In the genomic region with DNA sequence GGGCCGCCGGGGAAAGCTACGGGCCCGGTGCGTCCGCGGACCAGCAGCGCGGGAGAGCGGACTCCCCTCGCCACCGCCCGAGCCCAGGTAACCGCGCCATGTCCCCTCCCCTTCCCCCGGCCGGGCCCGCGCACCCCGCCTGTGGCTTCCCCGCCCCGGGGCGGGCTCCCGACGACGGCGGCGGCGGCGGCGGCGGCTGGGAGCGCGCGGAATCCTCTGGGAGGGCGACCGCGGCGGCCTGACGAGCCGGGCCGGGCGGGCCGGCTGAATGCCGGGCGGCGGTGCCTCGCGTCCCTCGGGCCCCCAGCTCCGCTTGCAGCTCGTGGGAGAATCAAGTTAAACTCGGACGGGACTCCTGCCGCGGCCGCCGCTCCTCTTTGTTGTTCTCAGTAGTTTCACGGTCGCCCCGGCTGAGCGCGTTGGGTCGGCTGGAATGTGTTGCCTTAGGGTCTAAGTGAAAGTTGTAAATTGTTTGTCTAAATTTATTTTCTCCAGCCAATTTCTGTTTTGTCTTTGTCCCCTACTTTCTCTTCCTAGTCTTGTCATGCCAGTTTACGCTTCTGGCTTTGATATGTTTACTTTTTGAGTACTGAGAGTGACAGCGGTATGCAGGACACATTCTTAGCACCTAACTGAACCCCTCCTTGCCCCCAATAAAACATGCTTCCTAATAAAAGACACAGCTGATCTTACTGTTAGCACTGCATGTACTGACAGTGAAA, we compare ENCODE assay signal across 8 cellular contexts. TPM values are rescaled to one million over a fixed set of nuclear protein-coding genes. Genes with fewer than 3 reads are reported as not detected.
A peak's percentile ranks its signal among the peaks of the same experiment; 100 is the strongest.
DNase-seq lines count a peak whose midpoint lies in the region; ATAC-seq and TF ChIP-seq lines count a peak whose summit lies in the region.

No MANE protein-coding gene starts in this region.

- H3K79me1 ChIP-seq in trophoblast cell (ENCODE audit: low read length) = peaks cover 12% of the 10 kb centered on the region

- no peak for TF ChIP-seq EP300 in tibial nerve (IDR thresholded peaks at IDR 0.05)

- H2AFZ ChIP-seq in trophoblast cell (ENCODE audit: insufficient read depth, low read length, poor library complexity) = peak overlapping the region; percentile 97

- H3K27me3 ChIP-seq in Caco-2 (replicated peaks; ENCODE audit: control insufficient read depth, insufficient read depth, low read length) (no peaks in the 10 kb centered on the region), RWPE2 (ENCODE audit: insufficient read depth, poor library complexity, severe bottlenecking) (no peaks in the 10 kb centered on the region), trophoblast cell (ENCODE audit: insufficient read depth, low read length) (no peaks in the 10 kb centered on the region), tibial nerve (no peaks in the 10 kb centered on the region)

- H3K9me3 Mint-ChIP-seq in Caco-2 (ENCODE audit: unreplicated experiment) = no peaks in the 10 kb centered on the region
- no peaks in the 10 kb centered on the region for H3K9me3 Mint-ChIP-seq in activated naive CD8-positive, alpha-beta T cell treated with anti-CD3 and anti-CD28 coated beads for 36 hours

- no peak for TF ChIP-seq POLR2A in tibial nerve (IDR thresholded peaks at IDR 0.05)

- peak overlapping the region; percentile 96 for H3K14ac ChIP-seq in trophoblast cell (ENCODE audit: low read length)

- peak overlapping the region; percentile 91 for H2BK5ac ChIP-seq in trophoblast cell (ENCODE audit: low read depth, low read length, poor library complexity)

- POLR2A ChIA-PET in Caco-2 (lab: Charles Lee) = interaction anchor here (0.8 to 1.7 kb wide), 4 partner anchors 8 to 152 kb away, joined by 3 to 6 read pairs (median 4); partner anchors contain the start of gene ME2

- H3K36me3 ChIP-seq in Caco-2 (ENCODE audit: control insufficient read depth, insufficient read depth, low read length) (no peaks in the 10 kb centered on the region), RWPE2 (ENCODE audit: low read depth) (peaks cover 24% of the 10 kb centered on the region), trophoblast cell (ENCODE audit: control insufficient read depth in 1 of 2, insufficient read depth in 2 of 2, low read length in 2 of 2) (peaks cover 5 to 6% of the 10 kb centered on the region in 2 experiments), tibial nerve (peaks cover 0 to 17% (median 0%) of the 10 kb centered on the region in 3 donors)

- no peak overlapping the region for H2BK12ac ChIP-seq in trophoblast cell (ENCODE audit: low read length)

- peaks cover 20% of the 10 kb centered on the region for H3K79me2 ChIP-seq in trophoblast cell (ENCODE audit: control insufficient read depth, insufficient read depth, low read length, poor library complexity)

- H3K27ac ChIP-seq in RWPE2 (ENCODE audit: poor library complexity, severe bottlenecking) (peak overlapping the region; percentile 70), trophoblast cell (ENCODE audit: low read depth, low read length) (peak overlapping the region; percentile 94), tibial nerve (peak overlapping the region; percentile 95 to 99 (median 97))

- peak overlapping the region; percentile 86 for H3K27ac Mint-ChIP-seq in Caco-2 (ENCODE audit: unreplicated experiment)
- peak overlapping the region; percentile 93 for H3K27ac Mint-ChIP-seq in activated naive CD8-positive, alpha-beta T cell treated with anti-CD3 and anti-CD28 coated beads for 36 hours

- H3K9ac ChIP-seq in trophoblast cell (ENCODE audit: low read length) = peak overlapping the region; percentile 95

- TF ChIP-seq CTCF in Caco-2 (IDR thresholded peaks at IDR 0.05; ENCODE audit: insufficient read depth in 1 of 2, low read depth in 1 of 2, low read length in 1 of 2, severe bottlenecking in 1 of 2, unreplicated experiment in 1 of 2) (no peak), RWPE2 (IDR thresholded peaks at IDR 0.05; ENCODE audit: poor library complexity, severe bottlenecking) (no peak), tibial nerve (IDR thresholded peaks at IDR 0.05) (no peak)

- CTCF ChIA-PET in Caco-2 (lab: Charles Lee) = interaction anchor here (0.7 kb wide), 1 partner anchor 12 kb away, joined by 4 read pairs; no protein-coding TSS in a partner anchor

- intact Hi-C loops in Caco-2 (cut with micrococcal nuclease; ENCODE audit: unreplicated experiment) = no loop called here
- intact Hi-C loops in cardiac septum (cut with DNase I) = loop anchor here (1.0 to 2.0 kb wide), 3 partner anchors 62 to 166 kb away; partner anchors contain the start of genes ELAC1, ME2 and MEX3C

- peak overlapping the region; percentile 94 for H4K91ac ChIP-seq in trophoblast cell (ENCODE audit: low read depth, low read length)

- peak overlapping the region; percentile 94 for H3K4me3 Mint-ChIP-seq in Caco-2 (ENCODE audit: unreplicated experiment)
- peak overlapping the region; percentile 98 for H3K4me3 Mint-ChIP-seq in activated naive CD8-positive, alpha-beta T cell treated with anti-CD3 and anti-CD28 coated beads for 36 hours

- ATAC-seq in GM19468 (IDR thresholded peaks at IDR 0.05; ENCODE audit: extremely low read depth, unreplicated experiment) (peak; percentile 7), RWPE2 (ENCODE audit: low read depth) (peak; percentile 70)

- no peak overlapping the region for H3K23ac ChIP-seq in trophoblast cell (ENCODE audit: low read length)

- no peaks in the 10 kb centered on the region for H3K9me3 ChIP-seq in Caco-2
- H3K9me3 ChIP-seq in RWPE2 (ENCODE audit: severe bottlenecking) = no peaks in the 10 kb centered on the region
- H3K9me3 ChIP-seq in trophoblast cell (ENCODE audit: insufficient read depth, low read depth, low read length) = no peaks in the 10 kb centered on the region
- no peaks in the 10 kb centered on the region for H3K9me3 ChIP-seq in tibial nerve

- H3K36me3 Mint-ChIP-seq in Caco-2 (ENCODE audit: insufficient read depth, unreplicated experiment) = peaks cover 31% of the 10 kb centered on the region
- peaks cover 28% of the 10 kb centered on the region for H3K36me3 Mint-ChIP-seq in activated naive CD8-positive, alpha-beta T cell treated with anti-CD3 and anti-CD28 coated beads for 36 hours

- H3K27me3 Mint-ChIP-seq in Caco-2 (ENCODE audit: insufficient read depth, unreplicated experiment) = no peaks in the 10 kb centered on the region
- no peaks in the 10 kb centered on the region for H3K27me3 Mint-ChIP-seq in activated naive CD8-positive, alpha-beta T cell treated with anti-CD3 and anti-CD28 coated beads for 36 hours

- BruUV-seq in Caco-2 (replicated peaks; lab: Mats Ljungman, UMichigan) = no TSS peak

- peak overlapping the region; percentile 97 for H3K18ac ChIP-seq in trophoblast cell (ENCODE audit: low read length)

- H3K4me3 ChIP-seq in Caco-2 (ENCODE audit: low read depth, low read length) = peak overlapping the region; percentile 70
- H3K4me3 ChIP-seq in RWPE2 (ENCODE audit: severe bottlenecking) = peak overlapping the region; percentile 96
- peak overlapping the region; percentile 91 for H3K4me3 ChIP-seq in trophoblast cell (ENCODE audit: low read depth, low read length)
- H3K4me3 ChIP-seq in tibial nerve = peak overlapping the region; percentile 71 to 86 (median 78)

- H3K4me1 ChIP-seq in Caco-2 (no peaks in the 10 kb centered on the region), RWPE2 (ENCODE audit: insufficient read depth, poor library complexity, severe bottlenecking) (peaks cover 5% of the 10 kb centered on the region), trophoblast cell (ENCODE audit: control insufficient read depth in 1 of 2, insufficient read depth in 2 of 2, low read length in 2 of 2) (peaks cover 10 to 13% of the 10 kb centered on the region in 2 experiments), tibial nerve (peaks cover 0 to 80% (median 22%) of the 10 kb centered on the region in 4 donors)

- H3K4ac ChIP-seq in trophoblast cell (ENCODE audit: low read depth, low read length) = peak overlapping the region; percentile 93

- no CpG with 5 or more reads among the region's 66 CpGs for WGBS in trophoblast cell (ENCODE audit: extremely low coverage, insufficient coverage, insufficient read length)
- 1 to 2% methylated on average over 17 to 51 of the region's 66 CpGs for WGBS in tibial nerve, 2 donors

- DNase-seq in Caco-2 (peak; percentile 50 to 65), HPDE6-E6E7 (ENCODE audit: extremely low spot score) (peak; percentile 50), RWPE2 (ENCODE audit: low spot score) (peak; percentile 51), cardiac septum (ENCODE audit: low spot score) (peak; percentile 91), trophoblast cell (peak; percentile 48 to 73), tibial nerve (ENCODE audit: low spot score in 2 of 2) (peak; percentile 39 to 43)
- DNase-seq in activated naive CD8-positive, alpha-beta T cell treated with anti-CD3 and anti-CD28 coated beads for 36 hours = peak; percentile 66

- H2AK5ac ChIP-seq in trophoblast cell (ENCODE audit: low read length) = no peak overlapping the region

- H2BK120ac ChIP-seq in trophoblast cell (ENCODE audit: insufficient read depth, low read length, poor library complexity) = peak overlapping the region; percentile 85

- H3K4me2 ChIP-seq in trophoblast cell (ENCODE audit: low read length) = peak overlapping the region; percentile 78

- peak overlapping the region; percentile 97 for H4K8ac ChIP-seq in trophoblast cell (ENCODE audit: low read depth, low read length)

- peaks cover 7% of the 10 kb centered on the region for H3K4me1 Mint-ChIP-seq in Caco-2 (ENCODE audit: low read depth, unreplicated experiment)
- H3K4me1 Mint-ChIP-seq in activated naive CD8-positive, alpha-beta T cell treated with anti-CD3 and anti-CD28 coated beads for 36 hours = peaks cover 50% of the 10 kb centered on the region

- peak overlapping the region; percentile 50 for H4K12ac ChIP-seq in trophoblast cell (ENCODE audit: low read depth, low read length)

RNA-seq across cellular contexts. Expression of gene SMAD4, which starts 0.7 kb away (rescaled TPM):
- total RNA-seq in Caco-2 (2022) = 48.5 and 48.8 TPM in 2 replicates
- total RNA-seq in activated naive CD8-positive, alpha-beta T cell treated with anti-CD3 and anti-CD28 coated beads for 36 hours = 10 to 100 TPM; 57.2 to 59.5 TPM
- 88.7 TPM for total RNA-seq in cardiac septum
- 50.4 and 51.9 TPM in 2 replicates for polyA plus RNA-seq in trophoblast cell (2013)
- total RNA-seq in tibial nerve = 100 to 1,000 TPM; 100 to 182 (median 148) TPM

Comparison
In these comparisons a context has a peak if more than half of its experiments do, and no peak if none do; other contexts are left out.
1. Peak in every context shown above with its lines: DNase-seq, ATAC-seq, H3K4me3 ChIP-seq and H3K27ac ChIP-seq.
2. DNase-seq: peak in every context shown above with its lines; median percentile 91 in cardiac septum; 66 in activated naive CD8-positive, alpha-beta T cell treated with anti-CD3 and anti-CD28 coated beads for 36 hours; 60 in trophoblast cell; 58 in Caco-2; 51 in RWPE2; 50 in HPDE6-E6E7; 41 in tibial nerve.